19 cellular contexts compared by ENCODE assay signal in the genomic region with DNA sequence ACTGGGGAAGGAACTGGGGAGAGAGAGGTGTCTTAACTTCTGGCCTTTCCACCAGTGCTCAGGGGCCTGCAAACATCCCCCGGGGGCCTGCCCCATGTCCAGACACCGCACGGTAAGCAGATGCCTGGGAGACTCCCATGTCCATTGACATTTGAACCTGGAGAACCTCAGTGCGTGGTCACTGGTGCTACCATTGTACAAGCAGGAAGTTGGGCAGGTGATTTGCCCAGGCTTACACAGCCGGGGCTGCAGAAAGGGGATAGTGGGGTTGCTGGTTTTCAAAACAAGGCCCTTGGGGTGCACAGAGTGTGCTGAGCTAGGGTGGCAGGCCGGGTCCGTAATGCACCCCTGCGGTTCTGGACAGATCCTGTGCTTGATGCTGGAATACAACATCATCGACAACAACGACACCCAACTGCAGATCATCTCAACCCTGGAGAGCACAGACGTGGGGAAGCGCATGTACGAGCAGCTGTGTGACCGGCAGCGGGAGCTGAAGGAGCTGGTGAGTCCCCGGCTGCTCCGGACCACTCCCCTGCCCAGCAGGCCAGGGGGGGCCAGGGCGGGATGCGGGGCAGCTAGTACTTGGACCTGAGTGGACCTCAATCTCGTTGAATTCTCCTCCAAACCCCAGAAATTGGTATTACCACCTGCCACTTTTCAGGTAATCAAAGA.
"Had no signal": no experiment of that assay in that cellular context is flagged by ENCODE, and none has a peak within 500 bp of the region (broad histone marks: within the 10 kb centered on the region; RNA-seq: fewer than 3 reads in every experiment).

No MANE protein-coding gene starts in this region.

- H3K9me3 ChIP-seq: neutrophil, ovary, prostate gland, thoracic aorta, vagina had no signal

- ATAC-seq: activated CD4-positive, CD25-positive, alpha-beta regulatory T cell treated with anti-CD3 and anti-CD28 coated beads, Interleukin-2, amount 50 U/mL, for 24 hours; activated naive CD8-positive, alpha-beta T cell treated with anti-CD3 and anti-CD28 coated beads, Interleukin-2, amount 50 U/mL, for 24 hours; esophagus mucosa; left ventricle myocardium superior had no signal

- H3K9me3 Mint-ChIP-seq: activated CD4-positive, alpha-beta T cell treated with anti-CD3 and anti-CD28 coated beads, Interleukin-2, amount 10 ng/mL, durations not matched to agents 24 days and 14 days; activated naive CD8-positive, alpha-beta T cell treated with anti-CD3 and anti-CD28 coated beads, Interleukin-2, amount 50 U/mL, for 24 hours; nephron; T-helper 2 cell treated with Interferon-gamma antibody and Interleukin-4, amounts not matched to agents 5 μg/mL and 100 μg/mL, for 36 hours; type B pancreatic cell had no signal

- H3K27ac Mint-ChIP-seq: activated CD4-positive, alpha-beta T cell treated with anti-CD3 and anti-CD28 coated beads, Interleukin-2, amount 10 ng/mL, durations not matched to agents 24 days and 14 days; nephron; T-helper 2 cell treated with Interferon-gamma antibody and Interleukin-4, amounts not matched to agents 5 μg/mL and 100 μg/mL, for 36 hours; type B pancreatic cell had no signal

- H3K4me1 Mint-ChIP-seq: activated naive CD8-positive, alpha-beta T cell treated with anti-CD3 and anti-CD28 coated beads, Interleukin-2, amount 50 U/mL, for 24 hours had no signal

- DNase-seq: activated CD4-positive, alpha-beta T cell treated with anti-CD3 and anti-CD28 coated beads, Interleukin-2, amount 10 ng/mL, durations not matched to agents 24 days and 14 days; activated gamma-delta T cell; activated naive CD8-positive, alpha-beta T cell treated with anti-CD3 and anti-CD28 coated beads, Interleukin-2, amount 50 U/mL, for 24 hours; foreskin melanocyte; left ventricle myocardium superior; midbrain; ovary; stimulated activated CD4-positive, alpha-beta T cell treated with anti-CD3 and anti-CD28 coated beads, Interleukin-2, amount 100 ng/mL, for 48 hours; stimulated activated CD8-positive, alpha-beta memory T cell treated with anti-CD3 and anti-CD28 coated beads, Interleukin-4, amount 100 ng/mL, for 48 hours; stimulated activated naive CD4-positive, alpha-beta T cell had no signal

- H3K4me3 Mint-ChIP-seq: activated CD4-positive, alpha-beta T cell treated with anti-CD3 and anti-CD28 coated beads, Interleukin-2, amount 10 ng/mL, durations not matched to agents 24 days and 14 days; activated naive CD8-positive, alpha-beta T cell treated with anti-CD3 and anti-CD28 coated beads, Interleukin-2, amount 50 U/mL, for 24 hours; nephron; T-helper 2 cell treated with Interferon-gamma antibody and Interleukin-4, amounts not matched to agents 5 μg/mL and 100 μg/mL, for 36 hours; type B pancreatic cell had no signal

- H3K27me3 Mint-ChIP-seq: activated CD4-positive, alpha-beta T cell treated with anti-CD3 and anti-CD28 coated beads, Interleukin-2, amount 10 ng/mL, durations not matched to agents 24 days and 14 days; activated naive CD8-positive, alpha-beta T cell treated with anti-CD3 and anti-CD28 coated beads, Interleukin-2, amount 50 U/mL, for 24 hours; type B pancreatic cell had no signal
